Comparison of ENCODE assay signal across 8 cellular contexts in the genomic region with DNA sequence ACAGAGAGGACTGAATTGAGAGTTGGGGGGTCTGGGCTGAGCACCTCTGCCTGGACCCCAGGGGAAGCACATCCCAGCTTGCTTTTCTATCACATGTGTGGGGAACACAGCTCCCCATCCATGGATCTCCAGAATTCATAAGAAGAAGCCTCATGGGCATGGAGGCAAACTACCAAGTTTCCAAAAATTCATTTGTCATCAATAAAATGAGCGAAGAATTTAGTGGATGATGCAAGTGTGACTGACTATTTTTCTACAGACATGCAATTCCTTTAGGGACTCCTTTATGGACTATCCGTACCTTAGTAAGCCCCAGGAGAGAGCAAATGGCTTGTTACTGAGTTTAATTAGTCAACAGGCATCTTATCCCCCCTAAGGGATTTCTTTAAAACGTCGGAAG. TPM values are rescaled to one million over a fixed set of nuclear protein-coding genes. Genes with fewer than 3 reads are reported as not detected.
"Had no signal": no experiment of that assay in that cellular context is flagged by ENCODE, and none has a peak within 500 bp of the region (broad histone marks: within the 10 kb centered on the region; RNA-seq: fewer than 3 reads in every experiment).

No MANE protein-coding gene starts in this region.

- FAIRE-seq: HTR-8/SVneo, K562 had no signal

- H3K4me3 ChIP-seq: K562 had no signal

- H3K27ac ChIP-seq: HL-60 had no signal

- ATAC-seq: K562 had no signal

- DNase-seq: IMR-90, KBM-7, KG1 had no signal

RNA-seq across cellular contexts. Expression of a gene that starts 33.1 kb away (rescaled TPM):
- total RNA-seq: HT-29, HT1080, IMR-90 had no signal
- polyA plus RNA-seq: IMR-90, K562 had no signal
